ENCODE assay signal across 24 cellular contexts in the genomic region with DNA sequence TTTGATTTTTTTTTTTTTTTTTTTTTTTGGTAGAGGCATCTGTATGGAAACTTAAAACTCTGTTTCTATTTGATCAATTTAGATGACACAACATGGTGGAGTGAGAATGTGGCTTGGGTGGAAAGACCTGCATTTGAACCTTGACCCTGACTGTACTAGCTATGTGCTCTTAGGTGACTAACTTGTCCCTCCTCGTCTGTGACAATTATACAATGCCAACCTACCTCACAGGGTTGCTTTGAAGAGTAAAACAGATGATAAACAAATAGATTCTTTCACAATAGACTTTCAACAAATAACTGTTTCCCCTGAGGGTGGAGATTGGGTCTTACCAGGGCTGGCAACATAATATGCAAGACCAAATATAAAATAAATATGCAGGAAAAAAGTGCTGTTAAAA.
"Had no signal": no experiment of that assay in that cellular context is flagged by ENCODE, and none has a peak within 500 bp of the region (broad histone marks: within the 10 kb centered on the region; RNA-seq: fewer than 3 reads in every experiment).

No MANE protein-coding gene starts in this region.

- H3K9me3 ChIP-seq: ascending aorta, heart right ventricle, ovary, sigmoid colon, stomach, tibial artery had no signal

- H3K27me3 ChIP-seq: ascending aorta, cardiac muscle cell, heart right ventricle, ovary, sigmoid colon, stomach, tibial artery had no signal

- H3K4me3 ChIP-seq: ascending aorta, cardiac muscle cell, heart right ventricle, ovary, sigmoid colon, smooth muscle cell, stomach, tibial artery had no signal

- H3K36me3 ChIP-seq: ascending aorta, cardiac muscle cell, ovary, sigmoid colon, tibial artery had no signal

- H3K27ac ChIP-seq: ascending aorta, cardiac muscle cell, heart right ventricle, ovary, sigmoid colon, stomach, tibial artery had no signal

- FAIRE-seq: endothelial cell of umbilical vein, islet of Langerhans had no signal

- H3K4me2 ChIP-seq: smooth muscle cell had no signal

- H3K4me1 ChIP-seq: ascending aorta, heart right ventricle, sigmoid colon, stomach, tibial artery had no signal

- DNase-seq: activated CD4-positive, alpha-beta T cell treated with anti-CD3 and anti-CD28 coated beads for 36 hours; activated CD4-positive, CD25-positive, alpha-beta regulatory T cell; activated CD8-positive, alpha-beta memory T cell treated with anti-CD3 and anti-CD28 coated beads, Interleukin-2, amount 10 ng/mL, durations not matched to agents 7 days and 5 days; activated CD8-positive, alpha-beta T cell treated with anti-CD3 and anti-CD28 coated beads, Interleukin-2, amount 10 ng/mL, durations not matched to agents 7 days and 5 days; activated naive CD4-positive, alpha-beta T cell; activated naive CD8-positive, alpha-beta T cell treated with anti-CD3 and anti-CD28 coated beads for 36 hours; activated T-cell treated with anti-CD3 and anti-CD28 coated beads, Interleukin-2, amount 50 U/mL, for 72 hours; foreskin fibroblast; heart right ventricle; naive thymus-derived CD4-positive, alpha-beta T cell; ovary; sigmoid colon; stimulated activated CD4-positive, alpha-beta T cell treated with anti-CD3 and anti-CD28 coated beads, Interleukin-1b, Interleukin-23, amount 100 ng/mL, for 48 hours; stimulated activated CD4-positive, alpha-beta T cell treated with anti-CD3 and anti-CD28 coated beads, Interleukin-4, amount 100 ng/mL, for 4 hours; stimulated activated CD8-positive, alpha-beta memory T cell treated with anti-CD3 and anti-CD28 coated beads, Interleukin-4, amount 100 ng/mL, for 48 hours; stomach; T-helper 1 cell; tibial artery had no signal

- ATAC-seq: activated CD4-positive, alpha-beta T cell treated with anti-CD3 and anti-CD28 coated beads for 36 hours; activated CD8-positive, alpha-beta memory T cell treated with anti-CD3 and anti-CD28 coated beads, Interleukin-2, amount 10 ng/mL, durations not matched to agents 7 days and 5 days; activated CD8-positive, alpha-beta T cell treated with anti-CD3 and anti-CD28 coated beads, Interleukin-2, amount 10 ng/mL, durations not matched to agents 7 days and 5 days; activated T-cell treated with anti-CD3 and anti-CD28 coated beads, Interleukin-2, amount 50 U/mL, for 72 hours; heart right ventricle; naive thymus-derived CD4-positive, alpha-beta T cell; stimulated activated memory B cell treated with anti-CD40 and anti-IgM and Interleukin-4, amounts not matched to agents 10 μg/mL and 1 μg/mL and 100 μg/mL, for 72 hours had no signal
